ENCODE assay signal across 21 cellular contexts in the genomic region with DNA sequence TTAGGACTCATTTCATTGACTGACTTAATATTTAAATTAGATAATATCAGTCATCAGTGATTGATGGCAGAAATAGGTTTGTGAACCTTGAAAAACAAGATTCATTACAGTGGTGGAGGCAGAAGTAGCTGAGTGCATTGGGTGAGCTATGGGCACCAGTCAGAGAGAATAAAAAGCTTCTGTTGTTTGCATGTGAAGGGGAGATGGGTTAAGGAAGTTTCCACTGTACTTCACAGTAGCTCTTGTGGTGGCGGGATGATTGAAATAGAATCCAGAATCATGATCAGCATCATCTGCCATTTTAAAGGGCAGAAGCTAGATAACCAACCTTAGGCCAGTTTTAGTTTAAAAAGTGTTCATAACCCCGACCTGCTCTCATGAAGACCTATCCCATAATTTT.
A peak's percentile ranks its signal among the peaks of the same experiment; 100 is the strongest.
DNase-seq lines count a peak whose midpoint lies in the region; ATAC-seq and TF ChIP-seq lines count a peak whose summit lies in the region.
"Had no signal": no experiment of that assay in that cellular context is flagged by ENCODE, and none has a peak within 500 bp of the region (broad histone marks: within the 10 kb centered on the region; RNA-seq: fewer than 3 reads in every experiment).

No MANE protein-coding gene starts in this region.

- H3K9me3 Mint-ChIP-seq in activated CD4-positive, alpha-beta T cell treated with anti-CD3 and anti-CD28 coated beads for 36 hours (ENCODE audit: low read depth): peaks cover 2% of the 10 kb centered on the region
- peaks cover 3% of the 10 kb centered on the region for H3K9me3 Mint-ChIP-seq in activated naive CD8-positive, alpha-beta T cell treated with anti-CD3 and anti-CD28 coated beads, Interleukin-2, amount 50 U/mL, for 24 hours
- peaks cover 5% of the 10 kb centered on the region for H3K9me3 Mint-ChIP-seq in activated naive CD8-positive, alpha-beta T cell treated with anti-CD3 and anti-CD28 coated beads for 36 hours
- H3K9me3 Mint-ChIP-seq in activated T-helper 1 cell treated with anti-CD3 and anti-CD28 coated beads, Interleukin-12 subunit alpha, Interleukin-12 subunit beta, Interleukin-2, Interleukin-4 antibody, amounts not matched to agents 30 ng/mL and 10 ng/mL and 1 ng/mL, durations not matched to agents 14 hours and 24 hours and 36 hours: peaks cover 10% of the 10 kb centered on the region
- H3K9me3 Mint-ChIP-seq in stimulated activated effector memory CD8-positive, alpha-beta T cell treated with anti-CD3 and anti-CD28 coated beads, Interleukin-12 subunit alpha, Interleukin-12 subunit beta, amount 100 ng/mL, for 72 hours: no peaks in the 10 kb centered on the region

- H3K4me1 ChIP-seq in BE2C: peaks cover 33% of the 10 kb centered on the region
- H3K4me1 ChIP-seq: SJSA1 had no signal

- peaks cover 13% of the 10 kb centered on the region for H3K4me1 Mint-ChIP-seq in activated CD4-positive, alpha-beta T cell treated with anti-CD3 and anti-CD28 coated beads for 36 hours
- peaks cover 21% of the 10 kb centered on the region for H3K4me1 Mint-ChIP-seq in activated naive CD8-positive, alpha-beta T cell treated with anti-CD3 and anti-CD28 coated beads, Interleukin-2, amount 50 U/mL, for 24 hours
- peaks cover 6% of the 10 kb centered on the region for H3K4me1 Mint-ChIP-seq in activated naive CD8-positive, alpha-beta T cell treated with anti-CD3 and anti-CD28 coated beads for 36 hours
- peaks cover 41% of the 10 kb centered on the region for H3K4me1 Mint-ChIP-seq in activated T-helper 1 cell treated with anti-CD3 and anti-CD28 coated beads, Interleukin-12 subunit alpha, Interleukin-12 subunit beta, Interleukin-2, Interleukin-4 antibody, amounts not matched to agents 30 ng/mL and 10 ng/mL and 1 ng/mL, durations not matched to agents 14 hours and 24 hours and 36 hours (ENCODE audit: low read depth)
- H3K4me1 Mint-ChIP-seq in stimulated activated effector memory CD8-positive, alpha-beta T cell treated with anti-CD3 and anti-CD28 coated beads, Interleukin-12 subunit alpha, Interleukin-12 subunit beta, amount 100 ng/mL, for 72 hours: peaks cover 5% of the 10 kb centered on the region

- CTCF ChIA-PET in activated CD4-positive, alpha-beta T cell treated with anti-CD3 and anti-CD28 coated beads for 36 hours (lab: Charles Lee): interaction anchor here (0.8 to 1.9 kb wide), 3 partner anchors 67 to 354 kb away, joined by 3 to 8 read pairs (median 7); a partner anchor contains a TSS

- POLR2A ChIA-PET in activated CD4-positive, alpha-beta T cell treated with anti-CD3 and anti-CD28 coated beads for 36 hours (lab: Charles Lee): no interaction called here

- no peak overlapping the region for H3K27ac Mint-ChIP-seq in activated CD4-positive, alpha-beta T cell treated with anti-CD3 and anti-CD28 coated beads for 36 hours
- H3K27ac Mint-ChIP-seq in activated naive CD8-positive, alpha-beta T cell treated with anti-CD3 and anti-CD28 coated beads, Interleukin-2, amount 50 U/mL, for 24 hours: peak overlapping the region; percentile 68
- no peak overlapping the region for H3K27ac Mint-ChIP-seq in activated naive CD8-positive, alpha-beta T cell treated with anti-CD3 and anti-CD28 coated beads for 36 hours
- peak overlapping the region; percentile 68 for H3K27ac Mint-ChIP-seq in activated T-helper 1 cell treated with anti-CD3 and anti-CD28 coated beads, Interleukin-12 subunit alpha, Interleukin-12 subunit beta, Interleukin-2, Interleukin-4 antibody, amounts not matched to agents 30 ng/mL and 10 ng/mL and 1 ng/mL, durations not matched to agents 14 hours and 24 hours and 36 hours
- no peak overlapping the region for H3K27ac Mint-ChIP-seq in stimulated activated effector memory CD8-positive, alpha-beta T cell treated with anti-CD3 and anti-CD28 coated beads, Interleukin-12 subunit alpha, Interleukin-12 subunit beta, amount 100 ng/mL, for 72 hours

- intact Hi-C loops in activated CD4-positive, alpha-beta T cell treated with anti-CD3 and anti-CD28 coated beads for 36 hours (cut with DNase I, micrococcal nuclease): no loop called here
- intact Hi-C loops in activated T-helper 1 cell treated with anti-CD3 and anti-CD28 coated beads, Interleukin-12 subunit alpha, Interleukin-12 subunit beta, Interleukin-2, Interleukin-4 antibody, amounts not matched to agents 30 ng/mL and 10 ng/mL and 1 ng/mL, durations not matched to agents 14 hours and 24 hours and 36 hours (cut with micrococcal nuclease): loop anchor here (5.0 kb wide), 1 partner anchor 181 kb away; no protein-coding TSS in a partner anchor

- peaks cover 63% of the 10 kb centered on the region for H3K36me3 ChIP-seq in BE2C

- H3K27me3 ChIP-seq in BE2C: no peaks in the 10 kb centered on the region
- H3K27me3 ChIP-seq: SJSA1 had no signal

- H3K36me3 Mint-ChIP-seq in activated CD4-positive, alpha-beta T cell treated with anti-CD3 and anti-CD28 coated beads for 36 hours (ENCODE audit: low read depth): peaks cover 81% of the 10 kb centered on the region
- peaks cover 89% of the 10 kb centered on the region for H3K36me3 Mint-ChIP-seq in activated naive CD8-positive, alpha-beta T cell treated with anti-CD3 and anti-CD28 coated beads, Interleukin-2, amount 50 U/mL, for 24 hours (ENCODE audit: low read depth)
- peaks cover 80% of the 10 kb centered on the region for H3K36me3 Mint-ChIP-seq in activated naive CD8-positive, alpha-beta T cell treated with anti-CD3 and anti-CD28 coated beads for 36 hours
- H3K36me3 Mint-ChIP-seq in activated T-helper 1 cell treated with anti-CD3 and anti-CD28 coated beads, Interleukin-12 subunit alpha, Interleukin-12 subunit beta, Interleukin-2, Interleukin-4 antibody, amounts not matched to agents 30 ng/mL and 10 ng/mL and 1 ng/mL, durations not matched to agents 14 hours and 24 hours and 36 hours (ENCODE audit: low read depth): peaks cover 65% of the 10 kb centered on the region
- H3K36me3 Mint-ChIP-seq in stimulated activated effector memory CD8-positive, alpha-beta T cell treated with anti-CD3 and anti-CD28 coated beads, Interleukin-12 subunit alpha, Interleukin-12 subunit beta, amount 100 ng/mL, for 72 hours: peaks cover 63% of the 10 kb centered on the region

- no peak overlapping the region for H3K4me3 ChIP-seq in BE2C (ENCODE audit: low read depth, low read length)
- H3K4me3 ChIP-seq: SJSA1 had no signal

- ATAC-seq in activated CD4-positive, alpha-beta T cell treated with anti-CD3 and anti-CD28 coated beads for 36 hours: peak; percentile 53
- peak; percentile 40 for ATAC-seq in activated naive CD8-positive, alpha-beta T cell treated with anti-CD3 and anti-CD28 coated beads, Interleukin-2, amount 50 U/mL, for 24 hours
- ATAC-seq in stimulated activated effector memory CD8-positive, alpha-beta T cell treated with anti-CD3 and anti-CD28 coated beads, Interleukin-12 subunit alpha, Interleukin-12 subunit beta, amount 100 ng/mL, for 72 hours: peak; percentile 40
- ATAC-seq: HCT116 had no signal

- TF ChIP-seq CTCF in BE2C (IDR thresholded peaks at IDR 0.05; ENCODE audit: low read depth, low read length): no peak

- H3K4me3 Mint-ChIP-seq in activated CD4-positive, alpha-beta T cell treated with anti-CD3 and anti-CD28 coated beads for 36 hours: no peak overlapping the region
- H3K4me3 Mint-ChIP-seq in activated naive CD8-positive, alpha-beta T cell treated with anti-CD3 and anti-CD28 coated beads, Interleukin-2, amount 50 U/mL, for 24 hours: no peak overlapping the region
- no peak overlapping the region for H3K4me3 Mint-ChIP-seq in activated naive CD8-positive, alpha-beta T cell treated with anti-CD3 and anti-CD28 coated beads for 36 hours
- H3K4me3 Mint-ChIP-seq in activated T-helper 1 cell treated with anti-CD3 and anti-CD28 coated beads, Interleukin-12 subunit alpha, Interleukin-12 subunit beta, Interleukin-2, Interleukin-4 antibody, amounts not matched to agents 30 ng/mL and 10 ng/mL and 1 ng/mL, durations not matched to agents 14 hours and 24 hours and 36 hours: no peak overlapping the region
- H3K4me3 Mint-ChIP-seq in stimulated activated effector memory CD8-positive, alpha-beta T cell treated with anti-CD3 and anti-CD28 coated beads, Interleukin-12 subunit alpha, Interleukin-12 subunit beta, amount 100 ng/mL, for 72 hours: no peak overlapping the region

- no peaks in the 10 kb centered on the region for H3K9me3 ChIP-seq in BE2C
- H3K9me3 ChIP-seq: SJSA1 had no signal

- H3K27me3 Mint-ChIP-seq in activated CD4-positive, alpha-beta T cell treated with anti-CD3 and anti-CD28 coated beads for 36 hours: no peaks in the 10 kb centered on the region
- no peaks in the 10 kb centered on the region for H3K27me3 Mint-ChIP-seq in activated naive CD8-positive, alpha-beta T cell treated with anti-CD3 and anti-CD28 coated beads, Interleukin-2, amount 50 U/mL, for 24 hours
- no peaks in the 10 kb centered on the region for H3K27me3 Mint-ChIP-seq in activated naive CD8-positive, alpha-beta T cell treated with anti-CD3 and anti-CD28 coated beads for 36 hours
- no peaks in the 10 kb centered on the region for H3K27me3 Mint-ChIP-seq in activated T-helper 1 cell treated with anti-CD3 and anti-CD28 coated beads, Interleukin-12 subunit alpha, Interleukin-12 subunit beta, Interleukin-2, Interleukin-4 antibody, amounts not matched to agents 30 ng/mL and 10 ng/mL and 1 ng/mL, durations not matched to agents 14 hours and 24 hours and 36 hours (ENCODE audit: insufficient read depth)

- no peak for DNase-seq in activated CD4-positive, alpha-beta T cell treated with anti-CD3 and anti-CD28 coated beads for 36 hours
- no peak for DNase-seq in activated CD4-positive, alpha-beta T cell treated with anti-CD3 and anti-CD28 coated beads for 48 hours
- DNase-seq in activated naive CD8-positive, alpha-beta T cell treated with anti-CD3 and anti-CD28 coated beads, Interleukin-2, amount 50 U/mL, for 24 hours: no peak
- no peak for DNase-seq in activated naive CD8-positive, alpha-beta T cell treated with anti-CD3 and anti-CD28 coated beads for 36 hours
- DNase-seq in activated T-helper 1 cell treated with anti-CD3 and anti-CD28 coated beads, Interleukin-12 subunit alpha, Interleukin-12 subunit beta, Interleukin-2, Interleukin-4 antibody, amounts not matched to agents 30 ng/mL and 10 ng/mL and 1 ng/mL, durations not matched to agents 14 hours and 24 hours and 36 hours (ENCODE audit: low spot score): no peak
- DNase-seq in stimulated activated effector memory CD8-positive, alpha-beta T cell treated with anti-CD3 and anti-CD28 coated beads, Interleukin-12 subunit alpha, Interleukin-12 subunit beta, amount 100 ng/mL, for 72 hours (ENCODE audit: low spot score in 2 of 2): no peak
- no peak for DNase-seq in NCI-H187 treated with DMSO at 0.1 percent for 48 hours (lab: John Stamatoyannopoulos, UW)
- no peak for DNase-seq in BE2C
- DNase-seq: Calu3, DMS79 treated with DMSO at 0.1 percent for 48 hours, GF-D8, Kasumi-1, MV-4-11, NCI-H1105 treated with DMSO at 0.1 percent for 48 hours, NCI-H2029 treated with DMSO at 0.1 percent for 48 hours, NCI-H446 treated with DMSO at 0.1 percent for 48 hours, NCI-H526, Right ventricle myocardium superior, RPMI8226 had no signal

Comparison
In these comparisons a context has a peak if more than half of its experiments do, and no peak if none do; other contexts are left out.
1. H3K27ac Mint-ChIP-seq: peak in activated naive CD8-positive, alpha-beta T cell treated with anti-CD3 and anti-CD28 coated beads, Interleukin-2, amount 50 U/mL, for 24 hours (single experiment) and activated T-helper 1 cell treated with anti-CD3 and anti-CD28 coated beads, Interleukin-12 subunit alpha, Interleukin-12 subunit beta, Interleukin-2, Interleukin-4 antibody, amounts not matched to agents 30 ng/mL and 10 ng/mL and 1 ng/mL, durations not matched to agents 14 hours and 24 hours and 36 hours (single experiment); none in activated CD4-positive, alpha-beta T cell treated with anti-CD3 and anti-CD28 coated beads for 36 hours (single experiment), activated naive CD8-positive, alpha-beta T cell treated with anti-CD3 and anti-CD28 coated beads for 36 hours (single experiment) and stimulated activated effector memory CD8-positive, alpha-beta T cell treated with anti-CD3 and anti-CD28 coated beads, Interleukin-12 subunit alpha, Interleukin-12 subunit beta, amount 100 ng/mL, for 72 hours (single experiment).
2. Peak in every context shown above with its lines, with median percentiles within 50 percentile points of each other: ATAC-seq.